Comparison of ENCODE assay signal across 1 cellular context in the genomic region with DNA sequence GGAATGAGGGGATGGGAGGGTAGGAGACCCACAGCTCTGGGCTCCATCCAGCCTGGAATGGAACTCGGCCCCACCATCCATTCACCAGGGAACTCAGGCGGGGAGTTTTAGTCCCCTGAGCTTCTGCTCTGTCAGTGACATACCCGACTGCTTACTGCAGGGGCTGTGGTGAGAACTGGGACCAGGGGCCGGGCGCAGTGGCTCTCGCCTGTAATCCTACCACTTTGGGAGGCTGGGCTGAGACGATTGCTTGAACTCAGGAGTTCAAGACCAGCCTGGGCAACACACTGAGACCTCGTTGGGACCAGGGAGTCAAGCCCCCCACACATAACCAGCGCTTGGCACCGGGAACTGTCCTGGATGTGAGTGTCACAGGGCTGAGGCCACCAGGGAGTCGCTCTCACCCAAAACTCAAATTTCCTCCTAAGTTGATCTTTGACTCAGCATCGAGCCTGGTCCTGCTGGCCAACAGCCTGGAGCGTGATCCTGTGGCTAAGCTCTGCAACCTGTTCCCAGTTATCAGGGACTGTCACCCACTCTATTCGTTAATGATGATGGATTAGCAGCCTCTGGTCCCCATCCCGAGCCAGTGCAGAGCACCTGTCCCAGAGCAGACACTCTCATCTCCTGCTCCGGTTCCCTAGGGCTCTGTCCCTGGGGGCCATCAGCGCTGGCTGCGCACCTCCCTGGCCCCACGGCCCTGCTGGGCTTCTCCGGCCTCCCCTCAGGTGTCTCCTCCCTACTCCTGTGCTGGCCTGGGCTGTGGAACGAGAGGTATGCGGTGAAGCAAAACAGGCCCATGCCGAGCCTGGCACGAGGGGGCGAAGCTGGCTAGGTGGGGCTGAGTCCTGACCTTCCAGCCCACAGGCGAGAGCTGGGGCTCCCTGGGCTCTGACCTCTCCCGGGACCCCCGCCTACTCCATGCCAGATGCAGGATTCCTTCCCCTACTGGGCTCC.
TF ChIP-seq lines count a peak whose summit lies in the region.

No MANE protein-coding gene starts in this region.

TF ChIP-seq in GM23338, 12 proteins besides CTCF, POLR2A, EP300 and RAD21 (continued from another document):
- TF ChIP-seq, protein P1, sequence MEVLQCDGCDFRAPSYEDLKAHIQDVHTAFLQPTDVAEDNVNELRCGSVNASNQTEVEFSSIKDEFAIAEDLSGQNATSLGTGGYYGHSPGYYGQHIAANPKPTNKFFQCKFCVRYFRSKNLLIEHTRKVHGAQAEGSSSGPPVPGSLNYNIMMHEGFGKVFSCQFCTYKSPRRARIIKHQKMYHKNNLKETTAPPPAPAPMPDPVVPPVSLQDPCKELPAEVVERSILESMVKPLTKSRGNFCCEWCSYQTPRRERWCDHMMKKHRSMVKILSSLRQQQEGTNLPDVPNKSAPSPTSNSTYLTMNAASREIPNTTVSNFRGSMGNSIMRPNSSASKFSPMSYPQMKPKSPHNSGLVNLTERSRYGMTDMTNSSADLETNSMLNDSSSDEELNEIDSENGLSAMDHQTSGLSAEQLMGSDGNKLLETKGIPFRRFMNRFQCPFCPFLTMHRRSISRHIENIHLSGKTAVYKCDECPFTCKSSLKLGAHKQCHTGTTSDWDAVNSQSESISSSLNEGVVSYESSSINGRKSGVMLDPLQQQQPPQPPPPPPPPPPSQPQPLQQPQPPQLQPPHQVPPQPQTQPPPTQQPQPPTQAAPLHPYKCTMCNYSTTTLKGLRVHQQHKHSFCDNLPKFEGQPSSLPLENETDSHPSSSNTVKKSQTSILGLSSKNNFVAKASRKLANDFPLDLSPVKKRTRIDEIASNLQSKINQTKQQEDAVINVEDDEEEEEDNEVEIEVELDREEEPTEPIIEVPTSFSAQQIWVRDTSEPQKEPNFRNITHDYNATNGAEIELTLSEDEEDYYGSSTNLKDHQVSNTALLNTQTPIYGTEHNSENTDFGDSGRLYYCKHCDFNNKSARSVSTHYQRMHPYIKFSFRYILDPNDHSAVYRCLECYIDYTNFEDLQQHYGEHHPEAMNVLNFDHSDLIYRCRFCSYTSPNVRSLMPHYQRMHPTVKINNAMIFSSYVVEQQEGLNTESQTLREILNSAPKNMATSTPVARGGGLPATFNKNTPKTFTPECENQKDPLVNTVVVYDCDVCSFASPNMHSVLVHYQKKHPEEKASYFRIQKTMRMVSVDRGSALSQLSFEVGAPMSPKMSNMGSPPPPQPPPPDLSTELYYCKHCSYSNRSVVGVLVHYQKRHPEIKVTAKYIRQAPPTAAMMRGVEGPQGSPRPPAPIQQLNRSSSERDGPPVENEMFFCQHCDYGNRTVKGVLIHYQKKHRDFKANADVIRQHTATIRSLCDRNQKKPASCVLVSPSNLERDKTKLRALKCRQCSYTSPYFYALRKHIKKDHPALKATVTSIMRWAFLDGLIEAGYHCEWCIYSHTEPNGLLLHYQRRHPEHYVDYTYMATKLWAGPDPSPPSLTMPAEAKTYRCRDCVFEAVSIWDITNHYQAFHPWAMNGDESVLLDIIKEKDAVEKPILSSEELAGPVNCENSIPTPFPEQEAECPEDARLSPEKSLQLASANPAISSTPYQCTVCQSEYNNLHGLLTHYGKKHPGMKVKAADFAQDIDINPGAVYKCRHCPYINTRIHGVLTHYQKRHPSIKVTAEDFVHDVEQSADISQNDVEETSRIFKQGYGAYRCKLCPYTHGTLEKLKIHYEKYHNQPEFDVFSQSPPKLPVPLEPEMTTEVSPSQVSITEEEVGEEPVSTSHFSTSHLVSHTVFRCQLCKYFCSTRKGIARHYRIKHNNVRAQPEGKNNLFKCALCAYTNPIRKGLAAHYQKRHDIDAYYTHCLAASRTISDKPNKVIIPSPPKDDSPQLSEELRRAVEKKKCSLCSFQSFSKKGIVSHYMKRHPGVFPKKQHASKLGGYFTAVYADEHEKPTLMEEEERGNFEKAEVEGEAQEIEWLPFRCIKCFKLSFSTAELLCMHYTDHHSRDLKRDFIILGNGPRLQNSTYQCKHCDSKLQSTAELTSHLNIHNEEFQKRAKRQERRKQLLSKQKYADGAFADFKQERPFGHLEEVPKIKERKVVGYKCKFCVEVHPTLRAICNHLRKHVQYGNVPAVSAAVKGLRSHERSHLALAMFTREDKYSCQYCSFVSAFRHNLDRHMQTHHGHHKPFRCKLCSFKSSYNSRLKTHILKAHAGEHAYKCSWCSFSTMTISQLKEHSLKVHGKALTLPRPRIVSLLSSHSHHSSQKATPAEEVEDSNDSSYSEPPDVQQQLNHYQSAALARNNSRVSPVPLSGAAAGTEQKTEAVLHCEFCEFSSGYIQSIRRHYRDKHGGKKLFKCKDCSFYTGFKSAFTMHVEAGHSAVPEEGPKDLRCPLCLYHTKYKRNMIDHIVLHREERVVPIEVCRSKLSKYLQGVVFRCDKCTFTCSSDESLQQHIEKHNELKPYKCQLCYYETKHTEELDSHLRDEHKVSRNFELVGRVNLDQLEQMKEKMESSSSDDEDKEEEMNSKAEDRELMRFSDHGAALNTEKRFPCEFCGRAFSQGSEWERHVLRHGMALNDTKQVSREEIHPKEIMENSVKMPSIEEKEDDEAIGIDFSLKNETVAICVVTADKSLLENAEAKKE (CRISPR knock-in tag; IDR thresholded peaks at IDR 0.05) = no peak
- TF ChIP-seq EZH2phosphoT487 (IDR thresholded peaks at IDR 0.05; ENCODE audit: unreplicated experiment) (no peak), ZNF114 (CRISPR knock-in tag; IDR thresholded peaks at IDR 0.05) (no peak), JUNB (IDR thresholded peaks at IDR 0.05; ENCODE audit: unreplicated experiment) (no peak), EZH2 (IDR thresholded peaks at IDR 0.05; ENCODE audit: low read depth, unreplicated experiment) (no peak), ETS1 (IDR thresholded peaks at IDR 0.05) (no peak), STAT1 (IDR thresholded peaks at IDR 0.05; ENCODE audit: unreplicated experiment) (no peak), REST (IDR thresholded peaks at IDR 0.05; ENCODE audit: unreplicated experiment) (no peak), CREB1 (CRISPR knock-in tag; IDR thresholded peaks at IDR 0.05; ENCODE audit: low read depth) (no peak), NANOG (IDR thresholded peaks at IDR 0.05; ENCODE audit: borderline replicate concordance) (no peak)
